In the genomic region with DNA sequence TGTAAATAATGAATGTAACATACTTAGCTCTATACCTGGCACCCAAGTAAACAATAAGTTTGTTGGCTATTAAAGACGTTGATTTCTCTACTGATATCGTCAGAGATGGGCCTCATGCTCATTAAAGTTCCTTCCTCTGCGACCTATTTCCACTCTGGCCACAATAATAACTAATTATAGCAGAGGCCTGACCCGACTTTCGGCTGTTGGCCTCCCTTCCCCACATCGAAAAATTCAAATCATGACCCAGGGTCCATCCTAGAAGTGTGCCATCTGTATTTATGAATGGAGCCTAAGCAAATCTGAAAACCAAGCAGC, we compare ENCODE assay signal across 8 cellular contexts. TPM values are rescaled to one million over a fixed set of nuclear protein-coding genes. Genes with fewer than 3 reads are reported as not detected.
DNase-seq lines count a peak whose midpoint lies in the region; ATAC-seq and TF ChIP-seq lines count a peak whose summit lies in the region.

No MANE protein-coding gene starts in this region.

- peaks cover 0 to under 1% of the 10 kb centered on the region in 2 donors for H3K36me3 Mint-ChIP-seq in naive B cell

- in situ Hi-C loops in GM13976 (cut with MboI; ENCODE audit: low sequenced_read_pairs, unreplicated experiment): no loop called here

- H3K4me1 Mint-ChIP-seq in naive B cell: peaks cover 20 to 26% (median 23%) of the 10 kb centered on the region in 3 donors

- H3K27me3 Mint-ChIP-seq in naive B cell: no peaks in the 10 kb centered on the region

- H3K27ac Mint-ChIP-seq in naive B cell: peak overlapping the region in 5 of 6 donors; percentile 22 to 98 (median 93)

- no peak for TF ChIP-seq CTCF in AG09309 (IDR thresholded peaks at IDR 0.05; ENCODE audit: control insufficient read depth, insufficient read depth, low read depth, low read length, missing control alignments)
- no peak for TF ChIP-seq CTCF in choroid plexus epithelial cell (conservative IDR thresholded peaks at IDR 0.05; ENCODE audit: low read depth, low read length)
- no peak for TF ChIP-seq CTCF in GM13976 (IDR thresholded peaks at IDR 0.05; ENCODE audit: borderline replicate concordance, control extremely low read depth, extremely low read depth, insufficient read depth, missing control alignments)

- H3K4me3 ChIP-seq in AG09309 (ENCODE audit: control insufficient read depth, low read depth, low read length): peak overlapping the region; percentile 93
- H3K4me3 ChIP-seq in Jurkat, Clone E6-1 (ENCODE audit: low read length): peak overlapping the region; percentile 92
- H3K4me3 ChIP-seq in choroid plexus epithelial cell (ENCODE audit: low read depth, low read length): peak overlapping the region; percentile 92

- ATAC-seq in naive B cell (ENCODE audit: low read depth in 2 of 2) (peak in 1 of 2 donors; percentile 4), GM19455 (IDR thresholded peaks at IDR 0.05; ENCODE audit: unreplicated experiment) (no peak)

- no peak for DNase-seq in AG09309 (ENCODE audit: low read depth)
- DNase-seq in Jurkat, Clone E6-1 (ENCODE audit: low read depth, low spot score): no peak
- DNase-seq in choroid plexus epithelial cell (ENCODE audit: low read depth): no peak
- no peak for DNase-seq in naive B cell
- no peak for DNase-seq in D341Med (ENCODE audit: low spot score)
- no peak for DNase-seq in GM13976 (ENCODE audit: low spot score)
- no peak for DNase-seq in stimulated activated CD4-positive, alpha-beta T cell treated with anti-CD3 and anti-CD28 coated beads, Interleukin-4, amount 100 ng/mL, for 24 hours

- H3K9me3 Mint-ChIP-seq in naive B cell: no peaks in the 10 kb centered on the region

- peak overlapping the region; percentile 93 to 99 (median 97) for H3K4me3 Mint-ChIP-seq in naive B cell

RNA-seq across cellular contexts. Expression of a gene that starts 0.3 kb away (rescaled TPM):
- polyA plus RNA-seq in Jurkat, Clone E6-1 (2012; ENCODE audit: insufficient read depth, insufficient read length): 9.3 TPM
- polyA plus RNA-seq in naive B cell (ENCODE audit: low read depth in 6 of 6): 10 to 100 TPM in 4 of 6 donors, 1 to 10 TPM in 2; 3.7 to 16.3 (median 12.4) TPM

RNA-seq across cellular contexts. Expression of a gene that starts 31.2 kb away (rescaled TPM):
- polyA plus RNA-seq in Jurkat, Clone E6-1 (2012; ENCODE audit: insufficient read depth, insufficient read length): not detected
- not detected for polyA plus RNA-seq in naive B cell (ENCODE audit: low read depth in 6 of 6)

RNA-seq across cellular contexts. Expression of a gene that starts 41.2 kb away (rescaled TPM):
- polyA plus RNA-seq in Jurkat, Clone E6-1 (2012; ENCODE audit: insufficient read depth, insufficient read length): 82.9 TPM
- polyA plus RNA-seq in naive B cell (ENCODE audit: low read depth in 6 of 6): 10 to 100 TPM; 12.3 to 20.8 (median 17.7) TPM

RNA-seq across cellular contexts. Expression of a gene that starts 45.3 kb away (rescaled TPM):
- polyA plus RNA-seq in Jurkat, Clone E6-1 (2012; ENCODE audit: insufficient read depth, insufficient read length): 102 TPM
- polyA plus RNA-seq in naive B cell (ENCODE audit: low read depth in 6 of 6): 10 to 100 TPM; 13.7 to 25.7 (median 23.1) TPM
